In the genomic region with DNA sequence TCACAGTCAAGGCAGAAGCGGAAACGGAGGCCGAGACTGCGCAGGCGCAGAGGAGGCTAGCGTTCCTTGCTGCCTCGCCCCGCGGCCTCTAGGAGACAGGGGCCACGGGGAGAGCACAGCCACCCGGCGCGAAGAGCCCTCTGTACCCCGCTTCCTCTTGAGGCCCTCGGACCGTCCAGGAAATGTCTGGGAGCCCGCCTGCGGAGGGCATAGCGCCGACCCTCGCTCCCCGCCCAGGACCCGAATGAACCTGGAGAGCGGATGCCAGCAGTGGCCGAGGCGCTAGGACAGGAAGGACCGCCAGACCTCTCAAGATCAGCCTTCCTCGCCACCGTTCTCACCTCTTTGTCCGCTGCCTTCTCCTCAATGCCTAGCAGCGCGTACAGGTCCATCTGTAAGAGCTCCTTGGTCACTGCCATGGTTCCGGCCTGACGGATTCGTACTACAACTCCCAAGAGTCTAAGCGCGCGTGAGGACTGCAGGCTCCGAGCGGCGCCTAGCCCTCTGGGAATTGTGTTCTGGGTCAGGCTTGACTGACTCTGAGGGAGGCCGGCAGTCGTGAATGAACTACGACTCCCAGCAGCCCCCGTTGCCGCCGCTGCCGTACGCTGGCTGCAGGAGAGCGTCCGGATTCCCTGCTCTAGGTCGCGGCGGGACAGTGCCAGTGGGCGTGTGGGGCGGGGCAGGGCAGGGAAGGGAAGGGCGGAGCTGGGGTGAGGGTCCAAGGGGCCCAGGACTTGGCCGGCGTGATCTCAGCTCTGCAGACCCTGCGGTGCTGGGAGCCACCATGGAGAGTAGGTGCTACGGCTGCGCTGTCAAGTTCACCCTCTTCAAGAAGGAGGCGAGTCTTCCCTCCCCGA, we compare ENCODE assay signal across 8 cellular contexts. TPM values are rescaled to one million over a fixed set of nuclear protein-coding genes. Genes with fewer than 3 reads are reported as not detected.
A peak's percentile ranks its signal among the peaks of the same experiment; 100 is the strongest.
DNase-seq lines count a peak whose midpoint lies in the region; ATAC-seq, FAIRE-seq and TF ChIP-seq lines count a peak whose summit lies in the region.

A gene with protein sequence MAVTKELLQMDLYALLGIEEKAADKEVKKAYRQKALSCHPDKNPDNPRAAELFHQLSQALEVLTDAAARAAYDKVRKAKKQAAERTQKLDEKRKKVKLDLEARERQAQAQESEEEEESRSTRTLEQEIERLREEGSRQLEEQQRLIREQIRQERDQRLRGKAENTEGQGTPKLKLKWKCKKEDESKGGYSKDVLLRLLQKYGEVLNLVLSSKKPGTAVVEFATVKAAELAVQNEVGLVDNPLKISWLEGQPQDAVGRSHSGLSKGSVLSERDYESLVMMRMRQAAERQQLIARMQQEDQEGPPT (minus strand): TSS at position 446 of the 860 bp plus-strand sequence. CDS start 27 bp downstream, at position 419.
Gene ZFYVE19, plus strand, starts transcription at position 62 of the 860 bp plus-strand sequence. Its CDS starts 501 bp downstream, at position 563.

- WGBS in body of pancreas, 2 donors: 0% methylated on average over 8 to 64 of the region's 64 CpGs
- whole genome bisulfite sequencing in sigmoid colon, 2 donors: 0% methylated on average over 64 of the region's 64 CpGs

- FAIRE-seq in TTC549 (lab: Jason Lieb, UNC): peak; percentile 82

- ATAC-seq in GM18520 (IDR thresholded peaks at IDR 0.05; ENCODE audit: unreplicated experiment) (peak; percentile 94), HG03064 (IDR thresholded peaks at IDR 0.05; ENCODE audit: low read depth, unreplicated experiment) (peak; percentile 95), body of pancreas (peak; percentile 98)

- TF ChIP-seq CTCF in body of pancreas (IDR thresholded peaks at IDR 0.05) (peak in 4 of 7 experiments; percentile 19 to 39 (median 33)), sigmoid colon (IDR thresholded peaks at IDR 0.05) (peak in 2 of 4 experiments; percentile 17 to 19)

- no peaks in the 10 kb centered on the region for H3K9me3 ChIP-seq in body of pancreas
- H3K9me3 ChIP-seq in sigmoid colon: no peaks in the 10 kb centered on the region

- H3K27me3 ChIP-seq in body of pancreas (no peaks in the 10 kb centered on the region), sigmoid colon (no peaks in the 10 kb centered on the region)

- DNase-seq in A172 (ENCODE audit: low spot score) (peak; percentile 94), NCI-H2107 treated with DMSO at 0.1 percent for 48 hours (lab: John Stamatoyannopoulos, UW; ENCODE audit: unreplicated experiment) (peak; percentile 90), body of pancreas (peak; percentile 95 to 98 (median 98)), iPS DF 19.7 (ENCODE audit: low read depth, low spot score) (peak; percentile 96), sigmoid colon (peak; percentile 98)

- peak in 2 of 3 donors; percentile 53 to 63 for TF ChIP-seq POLR2A in body of pancreas (IDR thresholded peaks at IDR 0.05)
- peak in 1 of 2 donors; percentile 42 for TF ChIP-seq POLR2A in sigmoid colon (IDR thresholded peaks at IDR 0.05)

- H3K4me3 ChIP-seq in body of pancreas: peak within 1 kb of the TSS; percentile 70 to 74
- H3K4me3 ChIP-seq in sigmoid colon: peak within 1 kb of the TSS; percentile 85 to 98 (median 94)

- H3K27ac ChIP-seq in body of pancreas: peak within 1 kb of the TSS; percentile 73 to 89 (median 88)
- H3K27ac ChIP-seq in sigmoid colon: peak within 1 kb of the TSS; percentile 94 to 98 (median 96)

- intact Hi-C loops in body of pancreas (cut with DNase I): no loop called here
- intact Hi-C loops in sigmoid colon (cut with DNase I): loop anchor here (1.0 to 10.0 kb wide), 5 partner anchors 40 to 642 kb away; partner anchors contain the start of genes BUB1B, C15orf62, RAD51 and RMDN3

- peaks cover 0 to 5% of the 10 kb centered on the region in 2 donors for H3K36me3 ChIP-seq in body of pancreas (replicated peaks in 1 of 2; ENCODE audit: insufficient read depth in 1 of 2, low read depth in 2 of 2)
- H3K36me3 ChIP-seq in sigmoid colon: peaks cover 0 to 16% (median 3%) of the 10 kb centered on the region in 4 donors

- TF ChIP-seq EP300 in sigmoid colon (IDR thresholded peaks at IDR 0.05): peak in 1 of 4 donors; percentile 18

- H3K4me1 ChIP-seq in body of pancreas (peaks cover 28% of the 10 kb centered on the region), sigmoid colon (peaks cover 0 to 26% (median 19%) of the 10 kb centered on the region in 4 donors)

RNA-seq across cellular contexts. Expression of the first gene that starts in this region (rescaled TPM):
- 36.8 and 63.8 TPM in 2 replicates for total RNA-seq in A172 (2014; rRNA removed; shearing (Covaris generic))
- 10 to 100 TPM; 18.7 to 36.6 TPM for total RNA-seq in body of pancreas
- total RNA-seq in sigmoid colon: 10 to 100 TPM in 2 of 4 donors, 1 to 10 TPM in 2; 9.1 to 25.8 (median 12.8) TPM
- polyA plus RNA-seq in sigmoid colon: 10 to 100 TPM; 46.5 to 56.4 (median 46.8) TPM

RNA-seq across cellular contexts. Expression of gene ZFYVE19, which starts in this region (rescaled TPM):
- 24.6 and 36.2 TPM in 2 replicates for total RNA-seq in A172 (2014; rRNA removed; shearing (Covaris generic))
- 10 to 100 TPM; 27.0 to 29.3 TPM for total RNA-seq in body of pancreas
- 10 to 100 TPM; 17.5 to 49.6 (median 29.9) TPM for total RNA-seq in sigmoid colon
- polyA plus RNA-seq in sigmoid colon: 10 to 100 TPM; 14.4 to 32.4 (median 28.7) TPM

Comparison
In these comparisons a context has a peak if more than half of its experiments do, and no peak if none do; other contexts are left out.
1. Peak in every context shown above with its lines: DNase-seq, ATAC-seq, H3K4me3 ChIP-seq and H3K27ac ChIP-seq.